ENCODE assay signal across 8 cellular contexts in genomic region chr7:77537595-77538185, GRCh38. TPM values are rescaled to one million over a fixed set of nuclear protein-coding genes. Genes with fewer than 3 reads are reported as not detected.
DNase-seq lines count a peak whose midpoint lies in the region; ATAC-seq and TF ChIP-seq lines count a peak whose summit lies in the region.

No MANE protein-coding gene starts in this region.

- peak overlapping the region; percentile 91 for H3K4me3 ChIP-seq in H7 (ENCODE audit: insufficient read depth, low read depth, low read length)
- peak overlapping the region; percentile 57 to 99 (median 93) for H3K4me3 ChIP-seq in dorsolateral prefrontal cortex
- H3K4me3 ChIP-seq in lower lobe of right lung = peak overlapping the region; percentile 97

- no peaks in the 10 kb centered on the region for H3K9me3 ChIP-seq in lower lobe of right lung

- peak in 1 of 56 donors; percentile 8 for TF ChIP-seq CTCF in dorsolateral prefrontal cortex (IDR thresholded peaks at IDR 0.05 in 54 of 56, conservative IDR thresholded peaks at IDR 0.05 in 2 of 56; ENCODE audit: low read depth in 1 of 56, partially characterized antibody in 56 of 56)
- TF ChIP-seq CTCF in lower lobe of right lung (IDR thresholded peaks at IDR 0.05) = no peak

- intact Hi-C loops in dorsolateral prefrontal cortex (cut with DNase I) (loop anchor here (2.0 to 5.0 kb wide), 3 partner anchors 87 to 160 kb away; partner anchors contain the start of gene RSBN1L (in 1 of the 2)), lower lobe of right lung (cut with DNase I) (no loop called here)

- H3K27ac ChIP-seq in dorsolateral prefrontal cortex = peak overlapping the region; percentile 64 to 98 (median 93)
- H3K27ac ChIP-seq in lower lobe of right lung = peak overlapping the region; percentile 98

- peaks cover 44% of the 10 kb centered on the region for H3K4me1 ChIP-seq in lower lobe of right lung

- ATAC-seq in lower lobe of right lung = peak; percentile 47 to 50

- peak; percentile 71 for DNase-seq in D341Med (ENCODE audit: low spot score)
- peak; percentile 66 for DNase-seq in H7
- DNase-seq in NCI-H1694 treated with DMSO at 0.1 percent for 48 hours (lab: John Stamatoyannopoulos, UW) = peak; percentile 19
- DNase-seq in activated CD4-positive, alpha-beta T cell treated with anti-CD3 and anti-CD28 coated beads, Interleukin-2, amount 50 U/mL, for 24 hours (ENCODE audit: low read depth in 1 of 2, low spot score in 1 of 2) = peak; percentile 1 to 22
- DNase-seq in dorsolateral prefrontal cortex = peak in 3 of 10 donors; percentile 15 to 56 (median 18)
- peak; percentile 64 for DNase-seq in lower lobe of right lung
- peak; percentile 37 for DNase-seq in stimulated activated CD8-positive, alpha-beta memory T cell treated with anti-CD3 and anti-CD28 coated beads, Interleukin-2, amount 100 ng/mL, for 48 hours (ENCODE audit: low read depth in 2 of 2)
- DNase-seq in SIG-M5 (lab: John Stamatoyannopoulos, UW) = no peak

- H3K27me3 ChIP-seq in H7 (ENCODE audit: control insufficient read depth, insufficient read depth, low read length) = no peaks in the 10 kb centered on the region
- no peaks in the 10 kb centered on the region for H3K27me3 ChIP-seq in dorsolateral prefrontal cortex
- H3K27me3 ChIP-seq in lower lobe of right lung (ENCODE audit: low read depth) = no peaks in the 10 kb centered on the region

- no peaks in the 10 kb centered on the region; the same call in 1 of the 2 replicates for H3K36me3 ChIP-seq in H7 (replicated peaks; ENCODE audit: control insufficient read depth, insufficient read depth, low read length)
- H3K36me3 ChIP-seq in lower lobe of right lung = no peaks in the 10 kb centered on the region

RNA-seq across cellular contexts. Expression of gene PTPN12, which starts 0.6 kb away (rescaled TPM):
- total RNA-seq in H7 (2014; rRNA removed; shearing (Covaris generic)) = 40.9 and 57.0 TPM in 2 replicates
- total RNA-seq in dorsolateral prefrontal cortex (10 to 100 TPM; 45.3 to 86.5 (median 60.7) TPM), lower lobe of right lung (164 TPM)
